Comparison of ENCODE assay signal across 4 cellular contexts in genomic region chr22:18630487-18630886, GRCh38. TPM values are rescaled to one million over a fixed set of nuclear protein-coding genes. Genes with fewer than 3 reads are reported as not detected.
DNase-seq lines count a peak whose midpoint lies in the region; ATAC-seq, FAIRE-seq and TF ChIP-seq lines count a peak whose summit lies in the region.
"Not testable (repeated sequence)": the region's sequence is repeated elsewhere in the genome, so short reads cannot be mapped to it uniquely, and the experiment has no call there.
"Had no signal": no experiment of that assay in that cellular context is flagged by ENCODE, and none has a peak within 500 bp of the region (broad histone marks: within the 10 kb centered on the region; RNA-seq: fewer than 3 reads in every experiment).

No MANE protein-coding gene starts in this region.

- in situ Hi-C loops in K562 (cut with MboI), result not testable (repeated sequence)

- not testable (repeated sequence) for H3K9me2 ChIP-seq in GM23338 (ENCODE audit: insufficient read depth)

- H3K36me3 ChIP-seq in GM23338 (ENCODE audit: insufficient read depth); K562 (ENCODE audit: control insufficient read depth, insufficient read depth, low read length): not testable (repeated sequence)

- H3K36me3 Mint-ChIP-seq in GM23338 (ENCODE audit: low read depth); glutamatergic neuron (ENCODE audit: unreplicated experiment): not testable (repeated sequence)

- not testable (repeated sequence) for H3K79me2 ChIP-seq in GM23338 (replicated peaks; ENCODE audit: insufficient read depth); K562 (ENCODE audit: control insufficient read depth, insufficient read depth, low read length)

- CTCF ChIA-PET in K562 (lab: Yijun Ruan, JAX; ENCODE audit: low intra/inter-chr PET ratio), result not testable (repeated sequence)

- not testable (repeated sequence) for DNase-seq in GM23338 (ENCODE audit: low spot score); K562 (ENCODE audit: extremely low read depth in 1 of 4, low spot score in 3 of 4)
- peak; percentile 16 for DNase-seq in glutamatergic neuron

- H3K4me3 ChIP-seq in GM23338, K562: not testable (repeated sequence)

- not testable (repeated sequence) for H4K20me1 ChIP-seq in GM23338 (replicated peaks; ENCODE audit: insufficient read depth); K562 (replicated peaks; ENCODE audit: control insufficient read depth, insufficient read depth, low read length)

- not testable (repeated sequence) for H3K9me1 ChIP-seq in K562 (ENCODE audit: control insufficient read depth, insufficient read depth, low read length)

- not testable (repeated sequence) for H2AFZ ChIP-seq in GM23338; K562 (ENCODE audit: low read depth, low read length)

- not testable (repeated sequence) for H3K4me1 ChIP-seq in GM23338 (ENCODE audit: insufficient read depth); K562 (replicated peaks in 1 of 2; ENCODE audit: control insufficient read depth in 2 of 2, insufficient read depth in 2 of 2, low read length in 2 of 2)

- no CpG with 5 or more reads among the region's 8 CpGs for WGBS in K562 (ENCODE audit: insufficient coverage, low coverage, missing lambda C conversion rate)

- not testable (repeated sequence) for H3K4me1 Mint-ChIP-seq in GM23338; glutamatergic neuron (ENCODE audit: low read depth, unreplicated experiment)

- not testable (repeated sequence) for H3K4me3 Mint-ChIP-seq in GM23338; glutamatergic neuron (ENCODE audit: unreplicated experiment)

- not testable (repeated sequence) for TF ChIP-seq POLR2A in K562 (conservative IDR thresholded peaks at IDR 0.05)

- H3K4me2 ChIP-seq in GM23338; K562 (ENCODE audit: insufficient read depth, low read length): not testable (repeated sequence)

- not testable (repeated sequence) for FAIRE-seq in K562 (lab: Jason Lieb, UNC)

- H3K27ac Mint-ChIP-seq in GM23338; glutamatergic neuron (ENCODE audit: unreplicated experiment): not testable (repeated sequence)

- H3K9ac ChIP-seq in K562 (ENCODE audit: insufficient read depth in 1 of 2, low read depth in 2 of 2, low read length in 2 of 2), result not testable (repeated sequence)

- H3K27me3 ChIP-seq in GM23338 (ENCODE audit: insufficient read depth); K562 (ENCODE audit: control insufficient read depth in 2 of 2, insufficient read depth in 2 of 2, low read length in 2 of 2): not testable (repeated sequence)

- H3K27me3 Mint-ChIP-seq in GM23338 (ENCODE audit: insufficient read depth, low read depth, poor library complexity); glutamatergic neuron (ENCODE audit: unreplicated experiment): not testable (repeated sequence)

- H3K27ac ChIP-seq in GM23338 (ENCODE audit: low read depth); K562 (ENCODE audit: extremely low read depth, low read depth, low read length): not testable (repeated sequence)

- not testable (repeated sequence) for TF ChIP-seq CTCF in GM23338 (conservative IDR thresholded peaks at IDR 0.05; ENCODE audit: low read depth in 2 of 2); K562 (IDR thresholded peaks at IDR 0.05 in 2 of 3, conservative IDR thresholded peaks at IDR 0.05 in 1 of 3; ENCODE audit: insufficient read depth in 2 of 3, low read depth in 1 of 3, low read length in 3 of 3); glutamatergic neuron (IDR thresholded peaks at IDR 0.05; ENCODE audit: partially characterized antibody, unreplicated experiment)

- H3F3A ChIP-seq in GM23338 (replicated peaks; ENCODE audit: low read depth), result not testable (repeated sequence)

- not testable (repeated sequence) for BruUV-seq in K562 (replicated peaks; lab: Mats Ljungman, UMichigan)

- TF ChIP-seq EP300 in K562 (IDR thresholded peaks at IDR 0.05; ENCODE audit: low read length), result not testable (repeated sequence)

- not testable (repeated sequence) for TF ChIP-seq RAD21 in K562 (CRISPR knock-in tag; conservative IDR thresholded peaks at IDR 0.05 in 1 of 2, IDR thresholded peaks at IDR 0.05 in 1 of 2)

- H3K9me3 ChIP-seq in K562 (replicated peaks; ENCODE audit: control insufficient read depth, insufficient read depth, low read depth, low read length), result not testable (repeated sequence)

- H3K9me3 Mint-ChIP-seq in GM23338; glutamatergic neuron (ENCODE audit: unreplicated experiment): not testable (repeated sequence)

- POLR2A ChIA-PET in K562 (lab: Yijun Ruan, JAX), result not testable (repeated sequence)

- intact Hi-C loops in K562 (cut with micrococcal nuclease), result not testable (repeated sequence)

- ATAC-seq in GM23338 (peak; percentile 11; the same call in 2 of the 3 replicates), K562 (peak; percentile 28)

RNA-seq across cellular contexts. Expression of gene RIMBP3, which starts 18.8 kb away (rescaled TPM):
- 0.47 and 0.52 TPM in 2 replicates for total RNA-seq in GM23338 (2014; rRNA removed; shearing (Covaris generic))
- 0.09 and 0.10 TPM in 2 replicates for polyA plus RNA-seq in GM23338 (2016; fragmentation: Nextera tagmentation; extraction: Ambion mirVana)
- total RNA-seq in K562 (2011; cell fraction: chromatin; rRNA removed; ENCODE audit: low replicate concordance), result 1.1 and 4.0 TPM in 2 replicates
- 2.8 and 4.3 TPM in 2 replicates for total RNA-seq in K562 (2011; cell fraction: nucleolus; rRNA removed)
- 1.1 and 2.4 TPM in 2 replicates for total RNA-seq in K562 (2011; cell fraction: nucleoplasm; rRNA removed)
- total RNA-seq in K562 (2014; rRNA removed), result 0.59 and 1.1 TPM in 2 replicates
- total RNA-seq in K562 (2014; rRNA removed; fragmentation: Illumina TruSeq; extraction: Trizol), result 0.29 and 0.36 TPM in 2 replicates
- total RNA-seq in K562 (2015; rRNA removed; fragmentation: Illumina TruSeq; extraction: Trizol), result 0.58 and 0.79 TPM in 2 replicates
- total RNA-seq in K562 (2021), result 0.82 and 1.2 TPM in 2 replicates
- 0.17 and 0.54 TPM in 2 replicates for polyA plus RNA-seq in K562 (2011; rRNA removed)
- polyA plus RNA-seq in K562 (2011; cell fraction: cytosol; rRNA removed), result 0.37 and 0.48 TPM in 2 replicates
- 0.55 and 0.73 TPM in 2 replicates for polyA plus RNA-seq in K562 (2011; cell fraction: nucleus; rRNA removed)
- polyA plus RNA-seq in K562 (2012), result 0.98 and 1.4 TPM in 2 replicates
- polyA plus RNA-seq in K562 (2014; fragmentation: Illumina TruSeq; extraction: Trizol), result 0.52 and 0.54 TPM in 2 replicates
- under 1 TPM; 0.01 to 0.06 TPM for polyA plus RNA-seq in K562 (2014; fragmentation: Nextera tagmentation; extraction: Ambion mirVana)
- polyA plus RNA-seq in K562 (2014; rRNA removed), result 0.20 and 0.23 TPM in 2 replicates
- polyA minus RNA-seq in K562 (2011; rRNA and poly(A)+ RNA removed), result 1.1 and 1.8 TPM in 2 replicates
- 0.95 and 1.5 TPM in 2 replicates for polyA minus RNA-seq in K562 (2011; cell fraction: cytosol; rRNA and poly(A)+ RNA removed)
- 2.0 and 5.1 TPM in 2 replicates for polyA minus RNA-seq in K562 (2011; cell fraction: nucleus; rRNA and poly(A)+ RNA removed)
- total RNA-seq in glutamatergic neuron (ENCODE audit: unreplicated experiment), result 1.0 TPM
- total RNA-seq: Caco-2 had no signal
